In the genomic region with DNA sequence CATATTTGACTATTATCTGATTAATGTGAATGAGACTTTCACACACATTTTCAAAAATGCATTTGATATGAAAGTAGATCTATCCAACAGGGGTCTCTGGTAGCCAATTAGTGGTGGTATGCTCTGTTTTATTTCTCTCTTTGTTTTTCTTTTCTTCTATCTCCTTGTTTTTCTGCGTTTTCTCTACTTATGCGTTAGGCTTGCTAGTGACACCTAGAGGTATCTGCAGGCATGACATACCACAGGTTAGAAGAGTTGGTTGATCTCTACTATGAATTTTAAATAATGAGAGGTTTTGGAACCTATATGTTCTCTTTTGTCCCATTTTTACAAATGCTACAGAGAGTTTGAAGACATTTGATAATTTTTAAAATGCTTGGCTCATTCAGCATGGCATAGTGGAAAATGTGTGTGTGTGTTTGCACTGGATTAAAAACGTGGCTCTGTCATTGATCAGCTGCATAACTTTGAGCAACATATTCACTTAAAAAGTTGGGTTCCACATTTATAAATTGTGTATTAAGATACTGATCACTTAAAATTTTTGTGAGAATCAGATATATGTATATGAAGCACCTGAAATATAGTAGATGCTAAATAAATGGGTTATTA, we compare ENCODE assay signal across 1 cellular context.
TF ChIP-seq lines count a peak whose summit lies in the region.

No MANE protein-coding gene starts in this region.

TF ChIP-seq in H1, 55 proteins besides CTCF, POLR2A, EP300 and RAD21 (continued from another document):
- TF ChIP-seq, protein P1, sequence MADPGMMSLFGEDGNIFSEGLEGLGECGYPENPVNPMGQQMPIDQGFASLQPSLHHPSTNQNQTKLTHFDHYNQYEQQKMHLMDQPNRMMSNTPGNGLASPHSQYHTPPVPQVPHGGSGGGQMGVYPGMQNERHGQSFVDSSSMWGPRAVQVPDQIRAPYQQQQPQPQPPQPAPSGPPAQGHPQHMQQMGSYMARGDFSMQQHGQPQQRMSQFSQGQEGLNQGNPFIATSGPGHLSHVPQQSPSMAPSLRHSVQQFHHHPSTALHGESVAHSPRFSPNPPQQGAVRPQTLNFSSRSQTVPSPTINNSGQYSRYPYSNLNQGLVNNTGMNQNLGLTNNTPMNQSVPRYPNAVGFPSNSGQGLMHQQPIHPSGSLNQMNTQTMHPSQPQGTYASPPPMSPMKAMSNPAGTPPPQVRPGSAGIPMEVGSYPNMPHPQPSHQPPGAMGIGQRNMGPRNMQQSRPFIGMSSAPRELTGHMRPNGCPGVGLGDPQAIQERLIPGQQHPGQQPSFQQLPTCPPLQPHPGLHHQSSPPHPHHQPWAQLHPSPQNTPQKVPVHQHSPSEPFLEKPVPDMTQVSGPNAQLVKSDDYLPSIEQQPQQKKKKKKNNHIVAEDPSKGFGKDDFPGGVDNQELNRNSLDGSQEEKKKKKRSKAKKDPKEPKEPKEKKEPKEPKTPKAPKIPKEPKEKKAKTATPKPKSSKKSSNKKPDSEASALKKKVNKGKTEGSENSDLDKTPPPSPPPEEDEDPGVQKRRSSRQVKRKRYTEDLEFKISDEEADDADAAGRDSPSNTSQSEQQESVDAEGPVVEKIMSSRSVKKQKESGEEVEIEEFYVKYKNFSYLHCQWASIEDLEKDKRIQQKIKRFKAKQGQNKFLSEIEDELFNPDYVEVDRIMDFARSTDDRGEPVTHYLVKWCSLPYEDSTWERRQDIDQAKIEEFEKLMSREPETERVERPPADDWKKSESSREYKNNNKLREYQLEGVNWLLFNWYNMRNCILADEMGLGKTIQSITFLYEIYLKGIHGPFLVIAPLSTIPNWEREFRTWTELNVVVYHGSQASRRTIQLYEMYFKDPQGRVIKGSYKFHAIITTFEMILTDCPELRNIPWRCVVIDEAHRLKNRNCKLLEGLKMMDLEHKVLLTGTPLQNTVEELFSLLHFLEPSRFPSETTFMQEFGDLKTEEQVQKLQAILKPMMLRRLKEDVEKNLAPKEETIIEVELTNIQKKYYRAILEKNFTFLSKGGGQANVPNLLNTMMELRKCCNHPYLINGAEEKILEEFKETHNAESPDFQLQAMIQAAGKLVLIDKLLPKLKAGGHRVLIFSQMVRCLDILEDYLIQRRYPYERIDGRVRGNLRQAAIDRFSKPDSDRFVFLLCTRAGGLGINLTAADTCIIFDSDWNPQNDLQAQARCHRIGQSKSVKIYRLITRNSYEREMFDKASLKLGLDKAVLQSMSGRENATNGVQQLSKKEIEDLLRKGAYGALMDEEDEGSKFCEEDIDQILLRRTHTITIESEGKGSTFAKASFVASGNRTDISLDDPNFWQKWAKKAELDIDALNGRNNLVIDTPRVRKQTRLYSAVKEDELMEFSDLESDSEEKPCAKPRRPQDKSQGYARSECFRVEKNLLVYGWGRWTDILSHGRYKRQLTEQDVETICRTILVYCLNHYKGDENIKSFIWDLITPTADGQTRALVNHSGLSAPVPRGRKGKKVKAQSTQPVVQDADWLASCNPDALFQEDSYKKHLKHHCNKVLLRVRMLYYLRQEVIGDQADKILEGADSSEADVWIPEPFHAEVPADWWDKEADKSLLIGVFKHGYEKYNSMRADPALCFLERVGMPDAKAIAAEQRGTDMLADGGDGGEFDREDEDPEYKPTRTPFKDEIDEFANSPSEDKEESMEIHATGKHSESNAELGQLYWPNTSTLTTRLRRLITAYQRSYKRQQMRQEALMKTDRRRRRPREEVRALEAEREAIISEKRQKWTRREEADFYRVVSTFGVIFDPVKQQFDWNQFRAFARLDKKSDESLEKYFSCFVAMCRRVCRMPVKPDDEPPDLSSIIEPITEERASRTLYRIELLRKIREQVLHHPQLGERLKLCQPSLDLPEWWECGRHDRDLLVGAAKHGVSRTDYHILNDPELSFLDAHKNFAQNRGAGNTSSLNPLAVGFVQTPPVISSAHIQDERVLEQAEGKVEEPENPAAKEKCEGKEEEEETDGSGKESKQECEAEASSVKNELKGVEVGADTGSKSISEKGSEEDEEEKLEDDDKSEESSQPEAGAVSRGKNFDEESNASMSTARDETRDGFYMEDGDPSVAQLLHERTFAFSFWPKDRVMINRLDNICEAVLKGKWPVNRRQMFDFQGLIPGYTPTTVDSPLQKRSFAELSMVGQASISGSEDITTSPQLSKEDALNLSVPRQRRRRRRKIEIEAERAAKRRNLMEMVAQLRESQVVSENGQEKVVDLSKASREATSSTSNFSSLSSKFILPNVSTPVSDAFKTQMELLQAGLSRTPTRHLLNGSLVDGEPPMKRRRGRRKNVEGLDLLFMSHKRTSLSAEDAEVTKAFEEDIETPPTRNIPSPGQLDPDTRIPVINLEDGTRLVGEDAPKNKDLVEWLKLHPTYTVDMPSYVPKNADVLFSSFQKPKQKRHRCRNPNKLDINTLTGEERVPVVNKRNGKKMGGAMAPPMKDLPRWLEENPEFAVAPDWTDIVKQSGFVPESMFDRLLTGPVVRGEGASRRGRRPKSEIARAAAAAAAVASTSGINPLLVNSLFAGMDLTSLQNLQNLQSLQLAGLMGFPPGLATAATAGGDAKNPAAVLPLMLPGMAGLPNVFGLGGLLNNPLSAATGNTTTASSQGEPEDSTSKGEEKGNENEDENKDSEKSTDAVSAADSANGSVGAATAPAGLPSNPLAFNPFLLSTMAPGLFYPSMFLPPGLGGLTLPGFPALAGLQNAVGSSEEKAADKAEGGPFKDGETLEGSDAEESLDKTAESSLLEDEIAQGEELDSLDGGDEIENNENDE (IDR thresholded peaks at IDR 0.05; ENCODE audit: insufficient replicate concordance, low read length) = peak; percentile 66
- no peak for TF ChIP-seq RNF2 (IDR thresholded peaks at IDR 0.05; ENCODE audit: borderline replicate concordance, low read depth, low read length, missing control alignments, poor library complexity, severe bottlenecking)
